1 cellular context compared by ENCODE assay signal in the genomic region with DNA sequence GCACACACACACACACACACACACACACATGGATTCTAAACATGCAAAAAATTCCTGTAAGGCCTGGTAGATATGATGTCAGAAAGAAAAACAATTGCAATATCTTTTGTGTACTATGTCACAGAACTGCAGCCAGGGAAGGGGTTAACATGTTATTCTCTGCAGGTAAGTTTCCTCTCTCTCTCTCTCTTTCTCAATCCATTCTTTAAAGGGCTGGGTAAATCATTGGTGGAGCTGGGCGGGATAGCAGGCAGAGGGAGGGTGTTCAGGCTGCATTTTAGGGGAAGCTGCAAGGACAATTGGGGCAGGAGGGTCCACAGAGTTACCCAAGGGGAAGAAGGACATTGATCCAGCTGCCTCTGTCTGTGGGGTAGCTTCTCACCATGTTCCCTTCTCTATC.
TF ChIP-seq lines count a peak whose summit lies in the region.

No MANE protein-coding gene starts in this region.

TF ChIP-seq in GM23338, 12 proteins besides CTCF, POLR2A, EP300 and RAD21:
- TF ChIP-seq, protein P1, sequence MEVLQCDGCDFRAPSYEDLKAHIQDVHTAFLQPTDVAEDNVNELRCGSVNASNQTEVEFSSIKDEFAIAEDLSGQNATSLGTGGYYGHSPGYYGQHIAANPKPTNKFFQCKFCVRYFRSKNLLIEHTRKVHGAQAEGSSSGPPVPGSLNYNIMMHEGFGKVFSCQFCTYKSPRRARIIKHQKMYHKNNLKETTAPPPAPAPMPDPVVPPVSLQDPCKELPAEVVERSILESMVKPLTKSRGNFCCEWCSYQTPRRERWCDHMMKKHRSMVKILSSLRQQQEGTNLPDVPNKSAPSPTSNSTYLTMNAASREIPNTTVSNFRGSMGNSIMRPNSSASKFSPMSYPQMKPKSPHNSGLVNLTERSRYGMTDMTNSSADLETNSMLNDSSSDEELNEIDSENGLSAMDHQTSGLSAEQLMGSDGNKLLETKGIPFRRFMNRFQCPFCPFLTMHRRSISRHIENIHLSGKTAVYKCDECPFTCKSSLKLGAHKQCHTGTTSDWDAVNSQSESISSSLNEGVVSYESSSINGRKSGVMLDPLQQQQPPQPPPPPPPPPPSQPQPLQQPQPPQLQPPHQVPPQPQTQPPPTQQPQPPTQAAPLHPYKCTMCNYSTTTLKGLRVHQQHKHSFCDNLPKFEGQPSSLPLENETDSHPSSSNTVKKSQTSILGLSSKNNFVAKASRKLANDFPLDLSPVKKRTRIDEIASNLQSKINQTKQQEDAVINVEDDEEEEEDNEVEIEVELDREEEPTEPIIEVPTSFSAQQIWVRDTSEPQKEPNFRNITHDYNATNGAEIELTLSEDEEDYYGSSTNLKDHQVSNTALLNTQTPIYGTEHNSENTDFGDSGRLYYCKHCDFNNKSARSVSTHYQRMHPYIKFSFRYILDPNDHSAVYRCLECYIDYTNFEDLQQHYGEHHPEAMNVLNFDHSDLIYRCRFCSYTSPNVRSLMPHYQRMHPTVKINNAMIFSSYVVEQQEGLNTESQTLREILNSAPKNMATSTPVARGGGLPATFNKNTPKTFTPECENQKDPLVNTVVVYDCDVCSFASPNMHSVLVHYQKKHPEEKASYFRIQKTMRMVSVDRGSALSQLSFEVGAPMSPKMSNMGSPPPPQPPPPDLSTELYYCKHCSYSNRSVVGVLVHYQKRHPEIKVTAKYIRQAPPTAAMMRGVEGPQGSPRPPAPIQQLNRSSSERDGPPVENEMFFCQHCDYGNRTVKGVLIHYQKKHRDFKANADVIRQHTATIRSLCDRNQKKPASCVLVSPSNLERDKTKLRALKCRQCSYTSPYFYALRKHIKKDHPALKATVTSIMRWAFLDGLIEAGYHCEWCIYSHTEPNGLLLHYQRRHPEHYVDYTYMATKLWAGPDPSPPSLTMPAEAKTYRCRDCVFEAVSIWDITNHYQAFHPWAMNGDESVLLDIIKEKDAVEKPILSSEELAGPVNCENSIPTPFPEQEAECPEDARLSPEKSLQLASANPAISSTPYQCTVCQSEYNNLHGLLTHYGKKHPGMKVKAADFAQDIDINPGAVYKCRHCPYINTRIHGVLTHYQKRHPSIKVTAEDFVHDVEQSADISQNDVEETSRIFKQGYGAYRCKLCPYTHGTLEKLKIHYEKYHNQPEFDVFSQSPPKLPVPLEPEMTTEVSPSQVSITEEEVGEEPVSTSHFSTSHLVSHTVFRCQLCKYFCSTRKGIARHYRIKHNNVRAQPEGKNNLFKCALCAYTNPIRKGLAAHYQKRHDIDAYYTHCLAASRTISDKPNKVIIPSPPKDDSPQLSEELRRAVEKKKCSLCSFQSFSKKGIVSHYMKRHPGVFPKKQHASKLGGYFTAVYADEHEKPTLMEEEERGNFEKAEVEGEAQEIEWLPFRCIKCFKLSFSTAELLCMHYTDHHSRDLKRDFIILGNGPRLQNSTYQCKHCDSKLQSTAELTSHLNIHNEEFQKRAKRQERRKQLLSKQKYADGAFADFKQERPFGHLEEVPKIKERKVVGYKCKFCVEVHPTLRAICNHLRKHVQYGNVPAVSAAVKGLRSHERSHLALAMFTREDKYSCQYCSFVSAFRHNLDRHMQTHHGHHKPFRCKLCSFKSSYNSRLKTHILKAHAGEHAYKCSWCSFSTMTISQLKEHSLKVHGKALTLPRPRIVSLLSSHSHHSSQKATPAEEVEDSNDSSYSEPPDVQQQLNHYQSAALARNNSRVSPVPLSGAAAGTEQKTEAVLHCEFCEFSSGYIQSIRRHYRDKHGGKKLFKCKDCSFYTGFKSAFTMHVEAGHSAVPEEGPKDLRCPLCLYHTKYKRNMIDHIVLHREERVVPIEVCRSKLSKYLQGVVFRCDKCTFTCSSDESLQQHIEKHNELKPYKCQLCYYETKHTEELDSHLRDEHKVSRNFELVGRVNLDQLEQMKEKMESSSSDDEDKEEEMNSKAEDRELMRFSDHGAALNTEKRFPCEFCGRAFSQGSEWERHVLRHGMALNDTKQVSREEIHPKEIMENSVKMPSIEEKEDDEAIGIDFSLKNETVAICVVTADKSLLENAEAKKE (CRISPR knock-in tag; IDR thresholded peaks at IDR 0.05) = no peak
- no peak for TF ChIP-seq JUNB (IDR thresholded peaks at IDR 0.05; ENCODE audit: unreplicated experiment)
- TF ChIP-seq POLR2AphosphoS5 (IDR thresholded peaks at IDR 0.05; ENCODE audit: low read depth) = no peak
- TF ChIP-seq, protein P2, sequence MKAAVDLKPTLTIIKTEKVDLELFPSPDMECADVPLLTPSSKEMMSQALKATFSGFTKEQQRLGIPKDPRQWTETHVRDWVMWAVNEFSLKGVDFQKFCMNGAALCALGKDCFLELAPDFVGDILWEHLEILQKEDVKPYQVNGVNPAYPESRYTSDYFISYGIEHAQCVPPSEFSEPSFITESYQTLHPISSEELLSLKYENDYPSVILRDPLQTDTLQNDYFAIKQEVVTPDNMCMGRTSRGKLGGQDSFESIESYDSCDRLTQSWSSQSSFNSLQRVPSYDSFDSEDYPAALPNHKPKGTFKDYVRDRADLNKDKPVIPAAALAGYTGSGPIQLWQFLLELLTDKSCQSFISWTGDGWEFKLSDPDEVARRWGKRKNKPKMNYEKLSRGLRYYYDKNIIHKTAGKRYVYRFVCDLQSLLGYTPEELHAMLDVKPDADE (IDR thresholded peaks at IDR 0.05) = no peak
- TF ChIP-seq NANOG (IDR thresholded peaks at IDR 0.05; ENCODE audit: borderline replicate concordance) = no peak
TF ChIP-seq in GM23338: peak in this region for 0.
